17 cellular contexts compared by ENCODE assay signal in genomic region chr5:127012933-127013332, GRCh38. TPM values are rescaled to one million over a fixed set of nuclear protein-coding genes. Genes with fewer than 3 reads are reported as not detected.
DNase-seq lines count a peak whose midpoint lies in the region; ATAC-seq, FAIRE-seq and TF ChIP-seq lines count a peak whose summit lies in the region.
"Had no signal": no experiment of that assay in that cellular context is flagged by ENCODE, and none has a peak within 500 bp of the region (broad histone marks: within the 10 kb centered on the region; RNA-seq: fewer than 3 reads in every experiment).

No MANE protein-coding gene starts in this region.

- CTCF ChIA-PET in endothelial cell of umbilical vein (lab: Charles Lee) = interaction anchor here (0.6 to 5.0 kb wide), 5 partner anchors 16 to 221 kb away, joined by 3 to 24 read pairs (median 4); no protein-coding TSS in a partner anchor

- no peaks in the 10 kb centered on the region for H3K9me3 ChIP-seq in endothelial cell of umbilical vein (replicated peaks; ENCODE audit: control insufficient read depth, insufficient read depth, low read length)
- H3K9me3 ChIP-seq: testis had no signal

- no peak overlapping the region for H2AFZ ChIP-seq in endothelial cell of umbilical vein (ENCODE audit: low read depth, low read length)

- intact Hi-C loops in endothelial cell of umbilical vein (cut with micrococcal nuclease) = loop anchor here (1.0 to 5.0 kb wide), 4 partner anchors 17 to 96 kb away; partner anchors contain the start of gene MARCHF3

- peaks cover 82% of the 10 kb centered on the region for H3K79me2 ChIP-seq in endothelial cell of umbilical vein (ENCODE audit: control insufficient read depth, insufficient read depth, low read length)

- peak; percentile 43 for DNase-seq in GM04503 (ENCODE audit: low read depth)
- DNase-seq in SK-MEL-5 (ENCODE audit: low read depth, low spot score) = peak; percentile 30
- peak; percentile 82 for DNase-seq in endothelial cell of umbilical vein (ENCODE audit: low read depth, low spot score)
- DNase-seq in omental fat pad (ENCODE audit: low spot score) = no peak
- DNase-seq in pons (ENCODE audit: low spot score) = no peak
- no peak for DNase-seq in medulla oblongata (ENCODE audit: extremely low spot score)
- no peak for DNase-seq in stimulated activated CD4-positive, alpha-beta T cell treated with anti-CD3 and anti-CD28 coated beads, Interleukin-2, amount 100 ng/mL, for 48 hours
- DNase-seq in retina = no peak
- DNase-seq: activated CD8-positive, alpha-beta memory T cell treated with anti-CD3 and anti-CD28 coated beads, Interleukin-2, amount 50 U/mL, for 4 hours; activated naive CD8-positive, alpha-beta T cell treated with anti-CD3 and anti-CD28 coated beads, Interleukin-2, amount 10 ng/mL, durations not matched to agents 7 days and 5 days; heart right ventricle; left cardiac atrium; NCI-H146; NCI-H748 treated with DMSO at 0.1 percent for 48 hours; SHP77; testis had no signal

- dilution Hi-C loops in endothelial cell of umbilical vein (cut with MboI; ENCODE audit: extremely low pct_ligation_motif_present, low sequenced_read_pairs) = no loop called here

- H3K4me1 ChIP-seq in endothelial cell of umbilical vein (ENCODE audit: control insufficient read depth, extremely low read depth, insufficient read depth, low read length) = peaks cover 40% of the 10 kb centered on the region

- TF ChIP-seq CTCF in endothelial cell of umbilical vein (IDR thresholded peaks at IDR 0.05; ENCODE audit: extremely low read depth in 1 of 2, insufficient read depth in 1 of 2, low read depth in 1 of 2, low read length in 2 of 2) = no peak
- TF ChIP-seq CTCF in omental fat pad (IDR thresholded peaks at IDR 0.05) = no peak

- no peak for TF ChIP-seq POLR2A in endothelial cell of umbilical vein (IDR thresholded peaks at IDR 0.05; ENCODE audit: low read depth, low read length)

- peak; percentile 52 for FAIRE-seq in endothelial cell of umbilical vein (lab: Jason Lieb, UNC)

- no peaks in the 10 kb centered on the region for H3K36me3 ChIP-seq in endothelial cell of umbilical vein (ENCODE audit: control insufficient read depth in 2 of 2, extremely low read depth in 1 of 2, insufficient read depth in 2 of 2, low read length in 2 of 2)
- H3K36me3 ChIP-seq: heart right ventricle had no signal

- H4K20me1 ChIP-seq in endothelial cell of umbilical vein (replicated peaks; ENCODE audit: control insufficient read depth, extremely low read depth, insufficient read depth, low read length) = no peaks in the 10 kb centered on the region

- peak overlapping the region; percentile 98 for H3K4me2 ChIP-seq in endothelial cell of umbilical vein (ENCODE audit: insufficient read depth, low read length)

- H3K9ac ChIP-seq in endothelial cell of umbilical vein (replicated peaks; ENCODE audit: extremely low read depth, insufficient read depth, low read length) = peak overlapping the region; percentile 62

- peak overlapping the region; percentile 83 for H3K27ac ChIP-seq in endothelial cell of umbilical vein (ENCODE audit: insufficient read depth, low read depth, low read length)
- H3K27ac ChIP-seq: testis, VCaP had no signal

- peak; percentile 57 for ATAC-seq in omental fat pad (ENCODE audit: low FRiP score)

- no peaks in the 10 kb centered on the region for H3K9me1 ChIP-seq in endothelial cell of umbilical vein (replicated peaks; ENCODE audit: control insufficient read depth, extremely low read depth, insufficient read depth, low read length)

- no peaks in the 10 kb centered on the region for H3K27me3 ChIP-seq in endothelial cell of umbilical vein (ENCODE audit: control insufficient read depth in 2 of 2, insufficient read depth in 2 of 2, low read length in 2 of 2)
- H3K27me3 ChIP-seq: heart right ventricle, testis had no signal

- peak overlapping the region in 1 of 3 experiments; percentile 50 for H3K4me3 ChIP-seq in endothelial cell of umbilical vein (replicated peaks in 1 of 3; ENCODE audit: insufficient read depth in 1 of 3, low read depth in 1 of 3, low read length in 3 of 3)
- H3K4me3 ChIP-seq: heart right ventricle, testis had no signal

- in situ Hi-C loops in SK-MEL-5 (cut with HindIII; ENCODE audit: low pct_unique_long_range_greater_than_20kb, low sequenced_read_pairs) = no loop called here

- POLR2A ChIA-PET in endothelial cell of umbilical vein (lab: Charles Lee) = no interaction called here

- TSS peak; percentile 78 for BruUV-seq in endothelial cell of umbilical vein (replicated peaks; lab: Mats Ljungman, UMichigan)

TF ChIP-seq in endothelial cell of umbilical vein, 7 proteins besides CTCF, POLR2A, EP300 and RAD21:
- peak; percentile 31 for TF ChIP-seq FOS (IDR thresholded peaks at IDR 0.05; ENCODE audit: borderline replicate concordance, insufficient read depth, low read length)
- TF ChIP-seq JUN (IDR thresholded peaks at IDR 0.05; ENCODE audit: borderline replicate concordance, insufficient read depth, insufficient read length, low read depth) = peak; percentile 6
- no peak for TF ChIP-seq EZH2 (IDR thresholded peaks at IDR 0.05; ENCODE audit: borderline replicate concordance, low read depth, low read length, severe bottlenecking)
- TF ChIP-seq MYC (IDR thresholded peaks at IDR 0.05; ENCODE audit: low read depth, low read length) = peak; percentile 14
- TF ChIP-seq POLR2AphosphoS5 (IDR thresholded peaks at IDR 0.05; ENCODE audit: insufficient read depth, low read depth, low read length) = no peak
- TF ChIP-seq, protein P1, sequence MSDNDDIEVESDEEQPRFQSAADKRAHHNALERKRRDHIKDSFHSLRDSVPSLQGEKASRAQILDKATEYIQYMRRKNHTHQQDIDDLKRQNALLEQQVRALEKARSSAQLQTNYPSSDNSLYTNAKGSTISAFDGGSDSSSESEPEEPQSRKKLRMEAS (IDR thresholded peaks at IDR 0.05; ENCODE audit: insufficient read depth, insufficient read length) = peak; percentile 90
TF ChIP-seq in endothelial cell of umbilical vein: peak in this region for 4.

RNA-seq across cellular contexts. Expression of gene MARCHF3, which starts 17.4 kb away (rescaled TPM):
- 4.3 and 4.4 TPM in 2 replicates for total RNA-seq in SK-MEL-5 (2014; rRNA removed; shearing (Covaris generic))
- polyA plus RNA-seq in SK-MEL-5 (2015; cell fraction: cytosol; rRNA removed) = 1.5 TPM in 2 replicates
- polyA plus RNA-seq in SK-MEL-5 (2015; cell fraction: nucleus; rRNA removed) = 0.12 and 1.8 TPM in 2 replicates
- total RNA-seq in endothelial cell of umbilical vein (31.7 and 31.9 TPM in 2 replicates), omental fat pad (10 to 100 TPM in 2 of 4 donors, 1 to 10 TPM in 2; 7.4 to 72.7 (median 16.2) TPM)
- polyA plus RNA-seq in endothelial cell of umbilical vein = 30.2 and 35.0 TPM in 2 replicates
- 20.0 and 24.6 TPM in 2 replicates for polyA plus RNA-seq in endothelial cell of umbilical vein (2011; cell fraction: cytosol; rRNA removed)
- 18.5 and 27.8 TPM in 2 replicates for polyA plus RNA-seq in endothelial cell of umbilical vein (2011; cell fraction: nucleus; rRNA removed)
- 30.3 and 43.9 TPM in 2 replicates for polyA plus RNA-seq in endothelial cell of umbilical vein (2012)
- polyA minus RNA-seq in endothelial cell of umbilical vein = 49.3 and 58.2 TPM in 2 replicates
- 2.7 TPM for polyA minus RNA-seq in endothelial cell of umbilical vein (2011; cell fraction: cytosol; rRNA and poly(A)+ RNA removed)
- polyA minus RNA-seq in endothelial cell of umbilical vein (2011; cell fraction: nucleus; rRNA and poly(A)+ RNA removed) = 49.4 and 51.2 TPM in 2 replicates

Comparison
In these comparisons a context has a peak if more than half of its experiments do, and no peak if none do; other contexts are left out.
1. DNase-seq: peak in GM04503 (single experiment), SK-MEL-5 (single experiment) and endothelial cell of umbilical vein (single experiment); none in omental fat pad (single experiment), pons (single experiment), medulla oblongata (single experiment), stimulated activated CD4-positive, alpha-beta T cell treated with anti-CD3 and anti-CD28 coated beads, Interleukin-2, amount 100 ng/mL, for 48 hours (0 of 2) and retina (single experiment).